In genomic region chr6:20534906-20535305, GRCh38 we compare ENCODE assay signal across 8 cellular contexts. TPM values are rescaled to one million over a fixed set of nuclear protein-coding genes. Genes with fewer than 3 reads are reported as not detected.
DNase-seq lines count a peak whose midpoint lies in the region; ATAC-seq and TF ChIP-seq lines count a peak whose summit lies in the region.

No MANE protein-coding gene starts in this region.

- CTCF ChIA-PET in activated B cell treated with CpG ODN at 0.5 μM for 24 hours (lab: Charles Lee): interaction anchor here (1.2 to 3.2 kb wide), 3 partner anchors 130 to 1059 kb away, joined by 3 to 11 read pairs (median 3); partner anchors contain the start of gene SOX4

- peak overlapping the region; percentile 73 for H3K4me3 ChIP-seq in iPS-11a (ENCODE audit: low read depth, low read length)

- H3K4me1 Mint-ChIP-seq in activated T-cell treated with anti-CD3 and anti-CD28 coated beads, Interleukin-2, amount 50 U/mL, for 4 hours (ENCODE audit: low read depth): peaks cover 36% of the 10 kb centered on the region
- H3K4me1 Mint-ChIP-seq in activated B cell treated with CpG ODN at 0.5 μM for 24 hours: peaks cover 26% of the 10 kb centered on the region
- peaks cover 48% of the 10 kb centered on the region for H3K4me1 Mint-ChIP-seq in stimulated activated effector memory CD8-positive, alpha-beta T cell treated with anti-CD3 and anti-CD28 coated beads, Interleukin-12 subunit alpha, Interleukin-12 subunit beta, amount 100 ng/mL, for 72 hours

- intact Hi-C loops in activated B cell treated with CpG ODN at 0.5 μM for 24 hours (cut with micrococcal nuclease): loop anchor here (1.0 kb wide), 3 partner anchors 132 to 322 kb away; no protein-coding TSS in a partner anchor

- peak overlapping the region; percentile 96 for H3K27ac Mint-ChIP-seq in activated B cell treated with CpG ODN at 0.5 μM for 24 hours
- peak overlapping the region; percentile 98 for H3K27ac Mint-ChIP-seq in stimulated activated effector memory CD8-positive, alpha-beta T cell treated with anti-CD3 and anti-CD28 coated beads, Interleukin-12 subunit alpha, Interleukin-12 subunit beta, amount 100 ng/mL, for 72 hours

- H3K9me3 Mint-ChIP-seq in activated T-cell treated with anti-CD3 and anti-CD28 coated beads, Interleukin-2, amount 50 U/mL, for 4 hours: no peaks in the 10 kb centered on the region
- H3K9me3 Mint-ChIP-seq in activated B cell treated with CpG ODN at 0.5 μM for 24 hours: no peaks in the 10 kb centered on the region
- no peaks in the 10 kb centered on the region for H3K9me3 Mint-ChIP-seq in stimulated activated effector memory CD8-positive, alpha-beta T cell treated with anti-CD3 and anti-CD28 coated beads, Interleukin-12 subunit alpha, Interleukin-12 subunit beta, amount 100 ng/mL, for 72 hours

- H3K4me3 Mint-ChIP-seq in activated T-cell treated with anti-CD3 and anti-CD28 coated beads, Interleukin-2, amount 50 U/mL, for 4 hours: peak overlapping the region; percentile 95
- H3K4me3 Mint-ChIP-seq in activated B cell treated with CpG ODN at 0.5 μM for 24 hours: peak overlapping the region; percentile 98
- peak overlapping the region; percentile 90 for H3K4me3 Mint-ChIP-seq in stimulated activated effector memory CD8-positive, alpha-beta T cell treated with anti-CD3 and anti-CD28 coated beads, Interleukin-12 subunit alpha, Interleukin-12 subunit beta, amount 100 ng/mL, for 72 hours

- POLR2A ChIA-PET in activated B cell treated with CpG ODN at 0.5 μM for 24 hours (lab: Charles Lee): interaction anchor here (1.2 to 1.9 kb wide), 3 partner anchors 130 to 1053 kb away, joined by 4 to 9 read pairs (median 9); no protein-coding TSS in a partner anchor

- H3K36me3 Mint-ChIP-seq in activated T-cell treated with anti-CD3 and anti-CD28 coated beads, Interleukin-2, amount 50 U/mL, for 4 hours (ENCODE audit: insufficient read depth): peaks cover 28% of the 10 kb centered on the region
- peaks cover 36% of the 10 kb centered on the region for H3K36me3 Mint-ChIP-seq in activated B cell treated with CpG ODN at 0.5 μM for 24 hours (ENCODE audit: low read depth)
- peaks cover 40% of the 10 kb centered on the region for H3K36me3 Mint-ChIP-seq in stimulated activated effector memory CD8-positive, alpha-beta T cell treated with anti-CD3 and anti-CD28 coated beads, Interleukin-12 subunit alpha, Interleukin-12 subunit beta, amount 100 ng/mL, for 72 hours

- DNase-seq in activated T-cell treated with anti-CD3 and anti-CD28 coated beads, Interleukin-2, amount 50 U/mL, for 4 hours: no peak
- no peak for DNase-seq in activated T-cell treated with anti-CD3 and anti-CD28 coated beads for 4 hours
- DNase-seq in activated B cell treated with CpG ODN at 0.5 μM for 24 hours: no peak
- DNase-seq in stimulated activated effector memory CD8-positive, alpha-beta T cell treated with anti-CD3 and anti-CD28 coated beads, Interleukin-12 subunit alpha, Interleukin-12 subunit beta, amount 100 ng/mL, for 72 hours (ENCODE audit: low spot score in 2 of 2): no peak
- DNase-seq in NCI-H1048 (lab: John Stamatoyannopoulos, UW): no peak
- DNase-seq in GM20000 (ENCODE audit: low spot score): no peak

- ATAC-seq in activated T-cell treated with anti-CD3 and anti-CD28 coated beads, Interleukin-2, amount 50 U/mL, for 4 hours: peak; percentile 44 to 54
- ATAC-seq in HG03521 (IDR thresholded peaks at IDR 0.05; ENCODE audit: unreplicated experiment): peak; percentile 17
- peak; percentile 11 for ATAC-seq in activated B cell treated with CpG ODN at 0.5 μM for 24 hours (ENCODE audit: low read depth)
- peak; percentile 45 for ATAC-seq in stimulated activated effector memory CD8-positive, alpha-beta T cell treated with anti-CD3 and anti-CD28 coated beads, Interleukin-12 subunit alpha, Interleukin-12 subunit beta, amount 100 ng/mL, for 72 hours

- TF ChIP-seq CTCF in activated B cell treated with CpG ODN at 0.5 μM for 24 hours (IDR thresholded peaks at IDR 0.05) (no peak), GM20000 (IDR thresholded peaks at IDR 0.05; ENCODE audit: extremely low read depth, missing control alignments) (no peak)

- no peaks in the 10 kb centered on the region for H3K27me3 Mint-ChIP-seq in activated T-cell treated with anti-CD3 and anti-CD28 coated beads, Interleukin-2, amount 50 U/mL, for 4 hours (ENCODE audit: low read depth)
- no peaks in the 10 kb centered on the region for H3K27me3 Mint-ChIP-seq in activated B cell treated with CpG ODN at 0.5 μM for 24 hours

RNA-seq across cellular contexts. Expression of gene CDKAL1, which starts 0.6 kb away (rescaled TPM):
- total RNA-seq in activated T-cell treated with anti-CD3 and anti-CD28 coated beads, Interleukin-2, amount 50 U/mL, for 4 hours: 10 to 100 TPM; 23.2 to 26.0 (median 23.6) TPM
- 28.7 and 31.9 TPM in 2 replicates for total RNA-seq in activated B cell treated with CpG ODN at 0.5 μM for 24 hours
